16 cellular contexts compared by ENCODE assay signal in genomic region chr9:21856301-21857094, GRCh38. TPM values are rescaled to one million over a fixed set of nuclear protein-coding genes. Genes with fewer than 3 reads are reported as not detected.
A peak's percentile ranks its signal among the peaks of the same experiment; 100 is the strongest.
DNase-seq lines count a peak whose midpoint lies in the region; FAIRE-seq and TF ChIP-seq lines count a peak whose summit lies in the region.
"Had no signal": no experiment of that assay in that cellular context is flagged by ENCODE, and none has a peak within 500 bp of the region (broad histone marks: within the 10 kb centered on the region; RNA-seq: fewer than 3 reads in every experiment).

No MANE protein-coding gene starts in this region.

- H3K27me3 ChIP-seq in endothelial cell of umbilical vein (ENCODE audit: control insufficient read depth in 2 of 2, insufficient read depth in 2 of 2, low read length in 2 of 2) = no peaks in the 10 kb centered on the region
- H3K27me3 ChIP-seq in liver (ENCODE audit: control insufficient read depth in 4 of 4, insufficient read depth in 4 of 4, low read length in 3 of 4) = no peaks in the 10 kb centered on the region
- no peaks in the 10 kb centered on the region for H3K27me3 ChIP-seq in SK-N-SH (ENCODE audit: insufficient read depth)
- H3K27me3 ChIP-seq: BLaER1 had no signal

- no peak overlapping the region for H3K4me3 ChIP-seq in endothelial cell of umbilical vein (replicated peaks in 1 of 3; ENCODE audit: insufficient read depth in 1 of 3, low read depth in 1 of 3, low read length in 3 of 3)
- H3K4me3 ChIP-seq in liver (ENCODE audit: low read depth in 1 of 3, low read length in 3 of 3) = no peak overlapping the region
- no peak overlapping the region for H3K4me3 ChIP-seq in SK-N-SH (ENCODE audit: low read depth in 2 of 2, low read length in 1 of 2)
- H3K4me3 ChIP-seq: BLaER1 had no signal

- BruUV-seq in endothelial cell of umbilical vein (replicated peaks; lab: Mats Ljungman, UMichigan) = no TSS peak

- TF ChIP-seq POLR2A in endothelial cell of umbilical vein (IDR thresholded peaks at IDR 0.05; ENCODE audit: low read depth, low read length) = no peak

- H3K4me1 ChIP-seq in endothelial cell of umbilical vein (ENCODE audit: control insufficient read depth, extremely low read depth, insufficient read depth, low read length) (peaks cover 15% of the 10 kb centered on the region), liver (ENCODE audit: control insufficient read depth in 4 of 4, insufficient read depth in 4 of 4, low read length in 3 of 4) (peaks cover 2 to 34% (median 22%) of the 10 kb centered on the region in 4 donors), SK-N-SH (ENCODE audit: control insufficient read depth in 1 of 2, insufficient read depth in 2 of 2, low read depth in 1 of 2, low read length in 1 of 2) (no peaks in the 10 kb centered on the region)

- H3K4me2 ChIP-seq in endothelial cell of umbilical vein (ENCODE audit: insufficient read depth, low read length) = no peak overlapping the region
- H3K4me2 ChIP-seq in SK-N-SH = no peak overlapping the region
- H3K4me2 ChIP-seq: BLaER1 had no signal

- intact Hi-C loops in endothelial cell of umbilical vein (cut with micrococcal nuclease) = no loop called here

- H3K9ac ChIP-seq in endothelial cell of umbilical vein (replicated peaks; ENCODE audit: extremely low read depth, insufficient read depth, low read length) (no peak overlapping the region), liver (ENCODE audit: low read depth in 1 of 2, low read length in 2 of 2) (no peak overlapping the region), SK-N-SH (no peak overlapping the region)
- H3K9ac ChIP-seq: BLaER1 had no signal

- TF ChIP-seq EP300 in SK-N-SH (IDR thresholded peaks at IDR 0.05; ENCODE audit: borderline replicate concordance in 1 of 2, low read depth in 1 of 2, low read length in 1 of 2) = no peak

- dilution Hi-C loops in endothelial cell of umbilical vein (cut with MboI; ENCODE audit: extremely low pct_ligation_motif_present, low sequenced_read_pairs) = no loop called here

- H2AFZ ChIP-seq in endothelial cell of umbilical vein (ENCODE audit: low read depth, low read length) (peak overlapping the region; percentile 33), SK-N-SH (ENCODE audit: low read depth) (no peak overlapping the region)

- WGBS in liver = 70% methylated on average over 5 of the region's 5 CpGs
- 97% methylated on average over 5 of the region's 5 CpGs for WGBS in SK-N-SH (ENCODE audit: low lambda C conversion rate)

- TF ChIP-seq RAD21 in liver (IDR thresholded peaks at IDR 0.05) (no peak), SK-N-SH (IDR thresholded peaks at IDR 0.05; ENCODE audit: low read length) (no peak)

- POLR2A ChIA-PET in endothelial cell of umbilical vein (lab: Charles Lee) (no interaction called here), SK-N-SH (lab: Yijun Ruan, JAX) (no interaction called here)

- H3K79me2 ChIP-seq in endothelial cell of umbilical vein (ENCODE audit: control insufficient read depth, insufficient read depth, low read length) = no peaks in the 10 kb centered on the region
- no peaks in the 10 kb centered on the region for H3K79me2 ChIP-seq in SK-N-SH (ENCODE audit: insufficient read depth)

- H3K9me2 ChIP-seq in SK-N-SH = no peaks in the 10 kb centered on the region

- FAIRE-seq in endothelial cell of umbilical vein (lab: Jason Lieb, UNC) = peak; percentile 57

- DNase-seq in AG09319 (ENCODE audit: extremely low read depth, low read depth) (peak; percentile 66), HCEC 1CT (peak; percentile 76), endothelial cell of umbilical vein (ENCODE audit: low read depth, low spot score) (peak; percentile 40), NCI-H1417 (lab: John Stamatoyannopoulos, UW) (no peak), SK-N-SH (no peak), NCI-H82 (lab: John Stamatoyannopoulos, UW) (no peak)
- no peak for DNase-seq in activated effector memory CD4-positive, alpha-beta T cell treated with Interleukin-2 at 50 U/mL for 16 hours
- DNase-seq: activated T-cell treated with anti-CD3 and anti-CD28 coated beads for 4 hours, cerebellar nuclear complex, hippocampal formation, KBM-7, left cardiac atrium, naive B cell, NCI-H2171 treated with DMSO at 0.1 percent for 48 hours had no signal

- CTCF ChIA-PET in endothelial cell of umbilical vein (lab: Charles Lee) = interaction anchor here (1.2 to 1.8 kb wide), 3 partner anchors 20 to 64 kb away, joined by 3 to 4 read pairs (median 4); no protein-coding TSS in a partner anchor
- CTCF ChIA-PET in SK-N-SH (lab: Yijun Ruan, JAX) = interaction anchor here (1.7 kb wide), 1 partner anchor 43 kb away, joined by 6 read pairs; no protein-coding TSS in a partner anchor

- no peaks in the 10 kb centered on the region for H3K9me1 ChIP-seq in endothelial cell of umbilical vein (replicated peaks; ENCODE audit: control insufficient read depth, extremely low read depth, insufficient read depth, low read length)

- H3K9me3 ChIP-seq in endothelial cell of umbilical vein (replicated peaks; ENCODE audit: control insufficient read depth, insufficient read depth, low read length) = no peaks in the 10 kb centered on the region
- H3K9me3 ChIP-seq in liver (ENCODE audit: control insufficient read depth in 4 of 4, low read length in 3 of 4) = no peaks in the 10 kb centered on the region
- no peaks in the 10 kb centered on the region for H3K9me3 ChIP-seq in SK-N-SH
- H3K9me3 ChIP-seq: BLaER1 had no signal

- H3F3A ChIP-seq in SK-N-SH (replicated peaks; ENCODE audit: insufficient read depth) = no peaks in the 10 kb centered on the region

- TF ChIP-seq CTCF in AG09319 (IDR thresholded peaks at IDR 0.05; ENCODE audit: low read depth, low read length) = no peak
- TF ChIP-seq CTCF in endothelial cell of umbilical vein (IDR thresholded peaks at IDR 0.05; ENCODE audit: extremely low read depth in 1 of 2, insufficient read depth in 1 of 2, low read depth in 1 of 2, low read length in 2 of 2) = no peak
- no peak for TF ChIP-seq CTCF in liver (IDR thresholded peaks at IDR 0.05; ENCODE audit: low read depth, low read length, missing input control)
- no peak for TF ChIP-seq CTCF in SK-N-SH (IDR thresholded peaks at IDR 0.05)

- no peaks in the 10 kb centered on the region for H4K20me1 ChIP-seq in endothelial cell of umbilical vein (replicated peaks; ENCODE audit: control insufficient read depth, extremely low read depth, insufficient read depth, low read length)
- H4K20me1 ChIP-seq in SK-N-SH (ENCODE audit: insufficient read depth) = no peaks in the 10 kb centered on the region

- H3K27ac ChIP-seq in endothelial cell of umbilical vein (ENCODE audit: insufficient read depth, low read depth, low read length) = no peak overlapping the region
- peak overlapping the region in 1 of 2 donors; percentile 13 for H3K27ac ChIP-seq in liver (ENCODE audit: low read depth in 1 of 2, low read length in 2 of 2)
- H3K27ac ChIP-seq in SK-N-SH (ENCODE audit: low read depth in 2 of 2, low read length in 1 of 2) = no peak overlapping the region
- H3K27ac ChIP-seq: BLaER1 had no signal

- peaks cover 0 to 12% of the 10 kb centered on the region in 2 experiments for H3K36me3 ChIP-seq in endothelial cell of umbilical vein (ENCODE audit: control insufficient read depth in 2 of 2, extremely low read depth in 1 of 2, insufficient read depth in 2 of 2, low read length in 2 of 2)
- H3K36me3 ChIP-seq in liver (ENCODE audit: control insufficient read depth in 4 of 4, insufficient read depth in 3 of 4, low read depth in 1 of 4, low read length in 3 of 4) = peaks cover 1 to 8% (median 8%) of the 10 kb centered on the region in 4 donors
- peaks cover 52 to 64% of the 10 kb centered on the region in 2 experiments for H3K36me3 ChIP-seq in SK-N-SH (replicated peaks in 1 of 2; ENCODE audit: control insufficient read depth in 1 of 2, insufficient read depth in 2 of 2, low read length in 1 of 2)

TF ChIP-seq in endothelial cell of umbilical vein, 7 proteins besides CTCF, POLR2A, EP300 and RAD21 (continues in another document):
- TF ChIP-seq POLR2AphosphoS5 (IDR thresholded peaks at IDR 0.05; ENCODE audit: insufficient read depth, low read depth, low read length) = no peak
- no peak for TF ChIP-seq GATA2 (IDR thresholded peaks at IDR 0.05; ENCODE audit: insufficient read depth, insufficient read length, low read depth, low read length)
- TF ChIP-seq JUN (IDR thresholded peaks at IDR 0.05; ENCODE audit: borderline replicate concordance, insufficient read depth, insufficient read length, low read depth) = no peak
- no peak for TF ChIP-seq FOS (IDR thresholded peaks at IDR 0.05; ENCODE audit: borderline replicate concordance, insufficient read depth, low read length)
- no peak for TF ChIP-seq MYC (IDR thresholded peaks at IDR 0.05; ENCODE audit: low read depth, low read length)

TF ChIP-seq in liver, 16 proteins besides CTCF, POLR2A, EP300 and RAD21 (continues in another document):
- TF ChIP-seq MAX (IDR thresholded peaks at IDR 0.05) (peak; percentile 33), HNF4A (conservative IDR thresholded peaks at IDR 0.05) (peak; percentile 27 to 59), RXRA (IDR thresholded peaks at IDR 0.05) (peak in 1 of 2 donors; percentile 58), YY1 (IDR thresholded peaks at IDR 0.05) (peak; percentile 60), EGR1 (IDR thresholded peaks at IDR 0.05; ENCODE audit: low read depth in 2 of 2) (no peak)

TF ChIP-seq in SK-N-SH, 30 proteins besides CTCF, POLR2A, EP300 and RAD21 (continues in another document):
- no peak for TF ChIP-seq IRF3 (IDR thresholded peaks at IDR 0.05; ENCODE audit: low read depth, low read length)
- TF ChIP-seq JUND (IDR thresholded peaks at IDR 0.05) = no peak
- no peak for TF ChIP-seq GABPA (IDR thresholded peaks at IDR 0.05; ENCODE audit: low read depth)

RNA-seq across cellular contexts. Expression of gene MTAP, which starts 54.1 kb away (rescaled TPM):
- total RNA-seq in endothelial cell of umbilical vein = 51.2 and 55.1 TPM in 2 replicates
- polyA plus RNA-seq in endothelial cell of umbilical vein = 5.7 and 11.3 TPM in 2 replicates
- 10.5 and 11.8 TPM in 2 replicates for polyA plus RNA-seq in endothelial cell of umbilical vein (2011; cell fraction: cytosol; rRNA removed)
- polyA plus RNA-seq in endothelial cell of umbilical vein (2011; cell fraction: nucleus; rRNA removed) = 20.9 and 28.0 TPM in 2 replicates
- 27.6 and 39.9 TPM in 2 replicates for polyA plus RNA-seq in endothelial cell of umbilical vein (2012)
- polyA minus RNA-seq in endothelial cell of umbilical vein = 31.6 and 36.1 TPM in 2 replicates
- polyA minus RNA-seq in endothelial cell of umbilical vein (2011; cell fraction: cytosol; rRNA and poly(A)+ RNA removed) = 38.3 TPM
- 42.1 and 53.3 TPM in 2 replicates for polyA minus RNA-seq in endothelial cell of umbilical vein (2011; cell fraction: nucleus; rRNA and poly(A)+ RNA removed)
- total RNA-seq in liver = 10 to 100 TPM; 12.9 to 17.7 TPM
- polyA plus RNA-seq in liver = 10 to 100 TPM in 1 of 2 donors, 1 to 10 TPM in 1; 8.6 to 12.2 TPM
- 9.8 and 12.6 TPM in 2 replicates for polyA plus RNA-seq in SK-N-SH (2012; rRNA removed)
- polyA plus RNA-seq in SK-N-SH (2012; cell fraction: cytosol; rRNA removed) = 10.3 and 13.1 TPM in 2 replicates
- 8.4 and 15.9 TPM in 2 replicates for polyA plus RNA-seq in SK-N-SH (2012; cell fraction: nucleus; rRNA removed)

Comparison
In these comparisons a context has a peak if more than half of its experiments do, and no peak if none do; other contexts are left out.
1. DNase-seq: peak in AG09319 (single experiment), HCEC 1CT (single experiment) and endothelial cell of umbilical vein (single experiment); none in NCI-H1417 (0 of 3), SK-N-SH (single experiment), NCI-H82 (single experiment) and activated effector memory CD4-positive, alpha-beta T cell treated with Interleukin-2 at 50 U/mL for 16 hours (single experiment).